Comparison of ENCODE assay signal across 32 cellular contexts in the genomic region with DNA sequence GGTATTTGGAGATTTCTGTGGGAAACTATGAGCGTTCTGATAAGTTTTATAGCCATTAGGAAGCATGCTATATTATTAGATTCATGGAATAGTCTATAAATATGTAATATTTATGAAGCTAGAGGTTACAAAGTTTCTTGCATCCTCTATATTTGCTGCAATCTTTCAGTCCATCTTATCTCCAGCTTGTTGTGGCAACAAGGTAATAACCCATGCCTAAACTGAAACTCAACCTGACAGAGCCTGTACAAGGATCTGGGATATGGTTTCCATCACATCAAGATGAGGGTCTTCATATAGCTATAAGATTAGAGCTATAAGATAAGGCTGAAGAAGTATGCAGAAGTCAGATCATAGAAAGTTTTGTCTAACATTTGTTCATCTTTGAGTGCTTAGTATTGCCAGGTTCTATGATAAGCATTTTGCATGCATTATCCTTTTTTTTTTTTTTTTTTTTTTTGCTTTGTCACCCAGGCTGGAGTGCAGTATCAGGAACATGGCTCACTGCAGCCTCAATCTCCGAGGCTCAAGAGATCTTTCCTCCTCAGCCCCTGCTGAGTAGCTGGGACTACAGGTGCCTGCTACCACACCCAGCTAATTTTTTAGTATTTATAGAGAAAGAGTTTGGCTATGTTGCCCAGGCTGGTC. TPM values are rescaled to one million over a fixed set of nuclear protein-coding genes. Genes with fewer than 3 reads are reported as not detected.
"Had no signal": no experiment of that assay in that cellular context is flagged by ENCODE, and none has a peak within 500 bp of the region (broad histone marks: within the 10 kb centered on the region; RNA-seq: fewer than 3 reads in every experiment).

No MANE protein-coding gene starts in this region.

- H3K27ac Mint-ChIP-seq: naive thymus-derived CD8-positive, alpha-beta T cell; nephron; stimulated activated naive B cell treated with anti-CD40 and anti-IgM and Interleukin-4, amounts not matched to agents 10 μg/mL and 1 μg/mL and 100 μg/mL, for 72 hours had no signal

- H3K36me3 ChIP-seq: left ventricle myocardium inferior, pancreas, prostate gland, stomach, thyroid gland, transverse colon, upper lobe of left lung, vagina had no signal

- FAIRE-seq: keratinocyte, pancreas had no signal

- H3K27me3 ChIP-seq: pancreas, stomach, testis, thyroid gland, transverse colon, upper lobe of left lung, vagina had no signal

- H3K4me3 Mint-ChIP-seq: naive thymus-derived CD8-positive, alpha-beta T cell; nephron; neural crest cell; stimulated activated naive B cell treated with anti-CD40 and anti-IgM and Interleukin-4, amounts not matched to agents 10 μg/mL and 1 μg/mL and 100 μg/mL, for 72 hours had no signal

- H3K9me3 Mint-ChIP-seq: nephron had no signal

- H3K4me1 Mint-ChIP-seq: naive thymus-derived CD8-positive, alpha-beta T cell; neural crest cell; stimulated activated naive B cell treated with anti-CD40 and anti-IgM and Interleukin-4, amounts not matched to agents 10 μg/mL and 1 μg/mL and 100 μg/mL, for 72 hours had no signal

- ATAC-seq: left colon; mucosa of descending colon; naive thymus-derived CD8-positive, alpha-beta T cell; pancreas; right cardiac atrium; sciatic nerve; stimulated activated naive B cell treated with anti-CD40 and anti-IgM and Interleukin-4, amounts not matched to agents 10 μg/mL and 1 μg/mL and 100 μg/mL, for 72 hours; stimulated activated naive CD8-positive, alpha-beta T cell treated with anti-CD3 and anti-CD28 coated beads, Interleukin-15, Interleukin-2, amounts not matched to agents 100 U/mL and 50 U/mL, for 24 hours had no signal

- H3K27ac ChIP-seq: left ventricle myocardium inferior, pancreas, prostate gland, skin epidermis, stomach, testis, thyroid gland, transverse colon, upper lobe of left lung, vagina had no signal

- DNase-seq: hippocampal formation; left colon; left ventricle myocardium inferior; midbrain; mucosa of descending colon; naive thymus-derived CD8-positive, alpha-beta T cell; nucleus accumbens; pancreas; posterior cingulate gyrus; retina; right cardiac atrium; stimulated activated CD4-positive, alpha-beta T cell treated with anti-CD3 and anti-CD28 coated beads, Interleukin-12 subunit alpha, Interleukin-12 subunit beta, amount 100 ng/mL, for 4 hours; stimulated activated CD4-positive, alpha-beta T cell treated with anti-CD3 and anti-CD28 coated beads, Interleukin-15, amount 100 ng/mL, for 24 hours; stimulated activated CD4-positive, alpha-beta T cell treated with anti-CD3 and anti-CD28 coated beads, Interleukin-2, amount 100 ng/mL, for 24 hours; stimulated activated CD4-positive, alpha-beta T cell treated with anti-CD3 and anti-CD28 coated beads, Interleukin-4, amount 100 ng/mL, for 1 hour; stimulated activated naive B cell treated with anti-CD40 and anti-IgM and Interleukin-4, amounts not matched to agents 10 μg/mL and 1 μg/mL and 100 μg/mL, for 72 hours; stimulated activated naive CD8-positive, alpha-beta T cell treated with anti-CD3 and anti-CD28 coated beads, Interleukin-15, Interleukin-2, amounts not matched to agents 100 U/mL and 50 U/mL, for 24 hours; stomach; testis; thyroid gland; transverse colon; upper lobe of left lung had no signal

- H3K4me3 ChIP-seq: left ventricle myocardium inferior, lung, mucosa of descending colon, pancreas, prostate gland, skin epidermis, stomach, testis, thyroid gland, transverse colon, upper lobe of left lung, vagina had no signal

- H3K4me1 ChIP-seq: left ventricle myocardium inferior, prostate gland, stomach, testis, thyroid gland, transverse colon, upper lobe of left lung, vagina had no signal

- H3K36me3 Mint-ChIP-seq: stimulated activated naive B cell treated with anti-CD40 and anti-IgM and Interleukin-4, amounts not matched to agents 10 μg/mL and 1 μg/mL and 100 μg/mL, for 72 hours had no signal

- H3K9me3 ChIP-seq: mucosa of descending colon, pancreas, prostate gland, testis, thyroid gland, upper lobe of left lung, vagina had no signal

RNA-seq across cellular contexts. Expression of a gene that starts 14.8 kb away (rescaled TPM):
- total RNA-seq: left colon; left ventricle myocardium inferior; lower leg skin; naive thymus-derived CD8-positive, alpha-beta T cell; prostate gland; sciatic nerve; thyroid gland; urinary bladder; vagina had no signal
